Comparison of ENCODE assay signal across 1 cellular context in the genomic region with DNA sequence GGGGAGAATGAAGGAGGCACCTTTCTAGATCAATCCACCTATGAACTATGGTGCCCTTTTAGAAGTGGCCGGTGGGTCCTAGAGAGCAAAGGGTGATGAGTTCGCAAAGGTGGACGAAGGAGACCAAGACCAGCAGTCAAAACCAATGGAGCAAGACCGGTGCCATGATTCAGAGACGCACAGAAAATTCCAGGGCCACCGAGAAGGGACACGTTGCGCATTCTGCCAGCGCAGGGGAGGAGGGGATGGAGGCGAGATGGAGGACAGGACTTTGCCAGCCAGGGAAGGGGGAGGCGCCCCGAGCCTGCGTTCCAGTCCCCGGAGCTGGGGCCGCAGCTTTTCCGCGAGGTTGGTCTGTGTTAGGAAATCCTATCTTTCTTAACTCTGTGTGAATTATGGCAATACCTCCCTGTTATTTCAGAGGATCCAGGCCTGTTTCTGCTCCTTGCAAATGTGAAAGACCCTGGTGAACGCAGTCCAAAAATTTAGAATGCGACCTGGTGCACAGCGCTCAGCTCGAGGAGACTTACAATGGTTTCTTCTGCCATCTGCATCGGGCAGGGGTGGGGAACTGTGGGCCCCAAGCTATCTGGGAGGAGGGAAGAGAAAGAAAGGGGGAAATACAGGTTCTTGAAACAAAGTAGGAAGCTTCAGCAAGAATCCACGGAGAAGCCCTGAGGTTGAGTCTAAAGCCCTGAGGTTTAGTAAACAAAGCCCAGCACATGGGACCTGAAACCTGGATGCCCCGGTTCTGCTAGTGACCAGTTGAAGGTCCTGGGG.
TF ChIP-seq lines count a peak whose summit lies in the region.

No MANE protein-coding gene starts in this region.

TF ChIP-seq in A549, 52 proteins besides CTCF, POLR2A, EP300 and RAD21 (continued from another document):
- no peak for TF ChIP-seq HMGXB4 (CRISPR knock-in tag; IDR thresholded peaks at IDR 0.05; ENCODE audit: borderline replicate concordance)
TF ChIP-seq in A549: peak in this region for 0.
